In genomic region chr6:32128751-32129296, GRCh38 we compare ENCODE assay signal across 8 cellular contexts. TPM values are rescaled to one million over a fixed set of nuclear protein-coding genes. Genes with fewer than 3 reads are reported as not detected.
DNase-seq lines count a peak whose midpoint lies in the region; TF ChIP-seq lines count a peak whose summit lies in the region.

No MANE protein-coding gene starts in this region.

- peaks cover 31% of the 10 kb centered on the region for H3K36me3 Mint-ChIP-seq in activated CD4-positive, alpha-beta T cell treated with anti-CD3 and anti-CD28 coated beads, Interleukin-2, amount 10 ng/mL, durations not matched to agents 7 days and 5 days (ENCODE audit: low read depth)

- peaks cover 19 to 25% of the 10 kb centered on the region in 2 donors for H3K4me1 ChIP-seq in ascending aorta
- peaks cover 3 to 28% (median 24%) of the 10 kb centered on the region in 4 donors for H3K4me1 ChIP-seq in liver (ENCODE audit: control insufficient read depth in 4 of 4, insufficient read depth in 4 of 4, low read length in 3 of 4)
- peaks cover 41% of the 10 kb centered on the region for H3K4me1 ChIP-seq in suprapubic skin

- peaks cover under 1% of the 10 kb centered on the region for H3K27me3 Mint-ChIP-seq in activated CD4-positive, alpha-beta T cell treated with anti-CD3 and anti-CD28 coated beads, Interleukin-2, amount 10 ng/mL, durations not matched to agents 7 days and 5 days

- no peak for DNase-seq in activated CD4-positive, alpha-beta T cell treated with anti-CD3 and anti-CD28 coated beads, Interleukin-2, amount 10 ng/mL, durations not matched to agents 7 days and 5 days
- DNase-seq in activated CD4-positive, alpha-beta T cell treated with anti-CD3 and anti-CD28 coated beads, Interleukin-2, amount 50 U/mL, for 1 hour = no peak
- DNase-seq in ascending aorta (ENCODE audit: low spot score in 2 of 2) (no peak), suprapubic skin (ENCODE audit: low spot score in 2 of 2) (no peak), GM03348 (ENCODE audit: low spot score) (no peak), NCI-H526 (lab: John Stamatoyannopoulos, UW) (no peak)
- no peak for DNase-seq in activated CD4-positive, CD25-positive, alpha-beta regulatory T cell (lab: John Stamatoyannopoulos, UW)

- H3K27ac ChIP-seq in ascending aorta = peak overlapping the region; percentile 72 to 92
- H3K27ac ChIP-seq in liver (ENCODE audit: low read depth in 1 of 2, low read length in 2 of 2) = peak overlapping the region in 1 of 2 donors; percentile 19
- peak overlapping the region; percentile 93 for H3K27ac ChIP-seq in suprapubic skin

- CTCF ChIA-PET in activated CD4-positive, alpha-beta T cell treated with anti-CD3 and anti-CD28 coated beads, Interleukin-2, amount 10 ng/mL, durations not matched to agents 7 days and 5 days (lab: Charles Lee) = interaction anchor here (0.5 to 2.6 kb wide), 6 partner anchors 10 to 67 kb away, joined by 3 to 20 read pairs (median 3); no protein-coding TSS in a partner anchor

- peak overlapping the region; percentile 100 for H3K4me3 Mint-ChIP-seq in activated CD4-positive, alpha-beta T cell treated with anti-CD3 and anti-CD28 coated beads, Interleukin-2, amount 10 ng/mL, durations not matched to agents 7 days and 5 days

- peaks cover 51% of the 10 kb centered on the region for H3K4me1 Mint-ChIP-seq in activated CD4-positive, alpha-beta T cell treated with anti-CD3 and anti-CD28 coated beads, Interleukin-2, amount 10 ng/mL, durations not matched to agents 7 days and 5 days

- POLR2A ChIA-PET in activated CD4-positive, alpha-beta T cell treated with anti-CD3 and anti-CD28 coated beads, Interleukin-2, amount 10 ng/mL, durations not matched to agents 7 days and 5 days (lab: Charles Lee) = interaction anchor here (0.8 kb wide), 1 partner anchor 64 kb away, joined by 3 read pairs; no protein-coding TSS in a partner anchor

- intact Hi-C loops in ascending aorta (cut with DNase I) = loop anchor here (1.0 to 5.0 kb wide), 2 partner anchors 42 to 68 kb away; no protein-coding TSS in a partner anchor

- 91% methylated on average over 13 of the region's 13 CpGs for WGBS in liver
- 93% methylated on average over 13 of the region's 13 CpGs for WGBS in suprapubic skin

- H3K27ac Mint-ChIP-seq in activated CD4-positive, alpha-beta T cell treated with anti-CD3 and anti-CD28 coated beads, Interleukin-2, amount 10 ng/mL, durations not matched to agents 7 days and 5 days = peak overlapping the region; percentile 98

- no peak for TF ChIP-seq RAD21 in liver (IDR thresholded peaks at IDR 0.05)

- no peaks in the 10 kb centered on the region for H3K9me3 Mint-ChIP-seq in activated CD4-positive, alpha-beta T cell treated with anti-CD3 and anti-CD28 coated beads, Interleukin-2, amount 10 ng/mL, durations not matched to agents 7 days and 5 days

- no peak for TF ChIP-seq EP300 in suprapubic skin (IDR thresholded peaks at IDR 0.05)

- TF ChIP-seq POLR2A in suprapubic skin (IDR thresholded peaks at IDR 0.05) = no peak

- TF ChIP-seq CTCF in ascending aorta (IDR thresholded peaks at IDR 0.05) = no peak
- no peak for TF ChIP-seq CTCF in liver (IDR thresholded peaks at IDR 0.05; ENCODE audit: low read depth, low read length, missing input control)
- TF ChIP-seq CTCF in suprapubic skin (IDR thresholded peaks at IDR 0.05) = no peak

- H3K27me3 ChIP-seq in ascending aorta (no peaks in the 10 kb centered on the region), liver (ENCODE audit: control insufficient read depth in 4 of 4, insufficient read depth in 4 of 4, low read length in 3 of 4) (no peaks in the 10 kb centered on the region), suprapubic skin (no peaks in the 10 kb centered on the region)

- H3K4me3 ChIP-seq in ascending aorta (peak overlapping the region; percentile 63 to 69), liver (ENCODE audit: low read depth in 1 of 3, low read length in 3 of 3) (peak overlapping the region; percentile 23 to 65 (median 62)), suprapubic skin (peak overlapping the region; percentile 97)

- H3K9me3 ChIP-seq in ascending aorta (no peaks in the 10 kb centered on the region), liver (ENCODE audit: control insufficient read depth in 4 of 4, low read length in 3 of 4) (no peaks in the 10 kb centered on the region), suprapubic skin (no peaks in the 10 kb centered on the region)

- no peak overlapping the region for H3K9ac ChIP-seq in liver (ENCODE audit: low read depth in 1 of 2, low read length in 2 of 2)

- H3K36me3 ChIP-seq in ascending aorta = peaks cover 20 to 26% of the 10 kb centered on the region in 2 donors
- H3K36me3 ChIP-seq in liver (ENCODE audit: control insufficient read depth in 4 of 4, insufficient read depth in 3 of 4, low read depth in 1 of 4, low read length in 3 of 4) = peaks cover 2 to 12% (median 10%) of the 10 kb centered on the region in 4 donors
- peaks cover 30% of the 10 kb centered on the region for H3K36me3 ChIP-seq in suprapubic skin

TF ChIP-seq in liver, 16 proteins besides CTCF, POLR2A, EP300 and RAD21:
- TF ChIP-seq YY1 (IDR thresholded peaks at IDR 0.05) (no peak), SP1 (IDR thresholded peaks at IDR 0.05) (no peak)

RNA-seq across cellular contexts. Expression of gene ATF6B, which starts 0.8 kb away (rescaled TPM):
- total RNA-seq in activated CD4-positive, alpha-beta T cell treated with anti-CD3 and anti-CD28 coated beads, Interleukin-2, amount 10 ng/mL, durations not matched to agents 7 days and 5 days = 100 to 1,000 TPM; 141 to 142 TPM
- 123 TPM for total RNA-seq in ascending aorta
- total RNA-seq in liver = 10 to 100 TPM; 13.6 to 13.9 TPM
- 10 to 100 TPM; 17.1 to 24.8 TPM for polyA plus RNA-seq in liver
- 100 to 1,000 TPM in 1 of 4 donors, 10 to 100 TPM in 3; 55.8 to 161 (median 74.0) TPM for total RNA-seq in suprapubic skin

RNA-seq across cellular contexts. Expression of gene FKBPL, which starts 1.3 kb away (rescaled TPM):
- total RNA-seq in activated CD4-positive, alpha-beta T cell treated with anti-CD3 and anti-CD28 coated beads, Interleukin-2, amount 10 ng/mL, durations not matched to agents 7 days and 5 days = 1 to 10 TPM; 6.6 to 7.8 TPM
- not detected for total RNA-seq in ascending aorta
- total RNA-seq in liver = 1 to 10 TPM; 2.3 to 5.7 TPM
- 1 to 10 TPM; 2.8 to 3.3 TPM for polyA plus RNA-seq in liver
- 10 to 100 TPM in 1 of 4 donors, 1 to 10 TPM in 3; 3.5 to 10.6 (median 5.6) TPM for total RNA-seq in suprapubic skin

RNA-seq across cellular contexts. Expression of gene TNXB, which starts 19.7 kb away (rescaled TPM):
- 1 to 10 TPM; 3.9 to 6.7 TPM for total RNA-seq in activated CD4-positive, alpha-beta T cell treated with anti-CD3 and anti-CD28 coated beads, Interleukin-2, amount 10 ng/mL, durations not matched to agents 7 days and 5 days
- total RNA-seq in ascending aorta = 493 TPM
- total RNA-seq in liver = 10 to 100 TPM in 1 of 2 donors, 1 to 10 TPM in 1; 6.8 to 17.1 TPM
- polyA plus RNA-seq in liver = 1 to 10 TPM; 3.0 to 4.4 TPM
- 10 to 100 TPM; 25.7 to 52.5 (median 40.2) TPM for total RNA-seq in suprapubic skin

RNA-seq across cellular contexts. Expression of gene PRRT1, which starts 22.9 kb away (rescaled TPM):
- total RNA-seq in activated CD4-positive, alpha-beta T cell treated with anti-CD3 and anti-CD28 coated beads, Interleukin-2, amount 10 ng/mL, durations not matched to agents 7 days and 5 days = under 1 TPM; 0.17 to 0.23 TPM
- total RNA-seq in ascending aorta (1.4 TPM), liver (under 1 TPM in 1 of 2 donors, not detected in 1; 0.08 TPM), suprapubic skin (1 to 10 TPM in 1 of 4 donors, under 1 TPM in 3; 0.42 to 2.1 (median 0.45) TPM)
- under 1 TPM; 0.19 to 0.24 TPM for polyA plus RNA-seq in liver

RNA-seq across cellular contexts. Expression of gene PPT2, which starts 25.1 kb away (rescaled TPM):
- total RNA-seq in activated CD4-positive, alpha-beta T cell treated with anti-CD3 and anti-CD28 coated beads, Interleukin-2, amount 10 ng/mL, durations not matched to agents 7 days and 5 days = 1 to 10 TPM; 8.3 to 9.2 TPM
- total RNA-seq in ascending aorta (839 TPM), liver (10 to 100 TPM; 22.3 to 47.4 TPM), suprapubic skin (100 to 1,000 TPM in 1 of 4 donors, 10 to 100 TPM in 3; 42.8 to 183 (median 72.2) TPM)
- polyA plus RNA-seq in liver = 1 to 10 TPM; 7.6 to 7.8 TPM
